In the genomic region with DNA sequence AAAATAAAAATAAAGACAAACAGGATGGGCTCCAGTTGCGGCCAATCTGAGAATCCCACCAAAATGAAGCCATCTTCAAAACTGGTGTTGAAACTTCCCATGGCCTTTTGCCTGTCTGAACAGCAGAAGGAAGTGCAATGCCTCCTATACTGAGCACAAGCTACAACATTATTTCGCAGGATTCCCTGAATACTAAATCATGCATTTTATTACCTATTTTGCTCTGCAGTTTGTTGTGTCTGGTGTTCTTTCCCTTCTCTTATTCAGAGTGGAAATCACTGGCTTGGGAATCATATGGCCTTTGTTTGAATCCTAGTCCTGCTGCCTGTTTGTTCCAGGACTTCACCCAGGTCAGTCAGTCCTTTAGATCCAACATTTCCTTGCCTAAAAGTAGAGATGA, we compare ENCODE assay signal across 12 cellular contexts. TPM values are rescaled to one million over a fixed set of nuclear protein-coding genes. Genes with fewer than 3 reads are reported as not detected.
"Had no signal": no experiment of that assay in that cellular context is flagged by ENCODE, and none has a peak within 500 bp of the region (broad histone marks: within the 10 kb centered on the region; RNA-seq: fewer than 3 reads in every experiment).

A gene with protein sequence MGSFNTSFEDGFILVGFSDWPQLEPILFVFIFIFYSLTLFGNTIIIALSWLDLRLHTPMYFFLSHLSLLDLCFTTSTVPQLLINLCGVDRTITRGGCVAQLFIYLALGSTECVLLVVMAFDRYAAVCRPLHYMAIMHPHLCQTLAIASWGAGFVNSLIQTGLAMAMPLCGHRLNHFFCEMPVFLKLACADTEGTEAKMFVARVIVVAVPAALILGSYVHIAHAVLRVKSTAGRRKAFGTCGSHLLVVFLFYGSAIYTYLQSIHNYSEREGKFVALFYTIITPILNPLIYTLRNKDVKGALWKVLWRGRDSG (minus strand): TSS at position 101 of the 400 bp plus-strand sequence. CDS start 0 bp downstream, at position 101.

- H3K4me3 ChIP-seq: GM23248, HAP-1, K562 had no signal

- H3K27ac ChIP-seq: GM23248, HL-60 had no signal

- FAIRE-seq: K562 had no signal

- H2AFZ ChIP-seq: GM23248 had no signal

- H3K36me3 ChIP-seq: HAP-1 had no signal

- H3K9ac ChIP-seq: GM23248 had no signal

- DNase-seq: GOT3, H7, HFFc6, IMR-90, KG1 had no signal

- H3K4me1 ChIP-seq: HAP-1 had no signal

- H3K9me3 ChIP-seq: HAP-1 had no signal

- ATAC-seq: HCT116, K562 had no signal

RNA-seq across cellular contexts. Expression of the gene that starts here (rescaled TPM):
- total RNA-seq: GM23248, H4, H7, HFFc6, HT1080, IMR-90, K562 had no signal
- polyA plus RNA-seq: GM23248, IMR-90, K562 had no signal
